ENCODE assay signal across 15 cellular contexts in the genomic region with DNA sequence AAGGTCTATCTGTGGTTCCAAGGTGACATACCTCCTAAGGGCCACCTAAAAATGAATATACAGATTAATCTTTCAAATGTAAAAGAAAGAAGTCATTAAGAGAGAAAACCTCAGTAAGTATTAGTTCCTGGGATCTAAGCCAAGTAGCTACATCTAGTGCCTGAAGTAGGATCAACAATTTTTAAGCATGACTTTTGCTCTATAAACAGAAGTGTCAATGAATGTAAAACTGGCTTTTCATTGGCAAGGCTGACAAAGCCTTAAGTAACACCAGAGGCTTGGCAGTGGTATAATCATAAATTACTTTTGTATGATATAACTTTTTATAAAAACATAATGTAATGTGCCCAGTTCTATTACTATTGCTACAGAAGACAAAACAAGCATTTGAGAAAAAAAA. TPM values are rescaled to one million over a fixed set of nuclear protein-coding genes. Genes with fewer than 3 reads are reported as not detected.
DNase-seq lines count a peak whose midpoint lies in the region; ATAC-seq and TF ChIP-seq lines count a peak whose summit lies in the region.
"Had no signal": no experiment of that assay in that cellular context is flagged by ENCODE, and none has a peak within 500 bp of the region (broad histone marks: within the 10 kb centered on the region; RNA-seq: fewer than 3 reads in every experiment).

No MANE protein-coding gene starts in this region.

- ATAC-seq in left ventricle myocardium superior, result peak; percentile 93
- ATAC-seq in HG03342 (IDR thresholded peaks at IDR 0.05; ENCODE audit: unreplicated experiment), result no peak

- TF ChIP-seq CTCF in esophagus muscularis mucosa (IDR thresholded peaks at IDR 0.05) (no peak), uterus (IDR thresholded peaks at IDR 0.05) (no peak)

- H3K4me1 ChIP-seq in esophagus muscularis mucosa (peaks cover 4 to 18% (median 16%) of the 10 kb centered on the region in 4 donors), uterus (no peaks in the 10 kb centered on the region)

- no peak for TF ChIP-seq EP300 in esophagus muscularis mucosa (IDR thresholded peaks at IDR 0.05)

- H3K27ac ChIP-seq in esophagus muscularis mucosa (replicated peaks in 1 of 4) (peak overlapping the region in 3 of 4 donors; percentile 5 to 52 (median 35)), uterus (no peak overlapping the region)

- H3K4me3 ChIP-seq in esophagus muscularis mucosa, result no peak overlapping the region
- H3K4me3 ChIP-seq in uterus, result no peak overlapping the region

- H3K27me3 ChIP-seq in esophagus muscularis mucosa, result no peaks in the 10 kb centered on the region
- peaks cover 0 to 5% of the 10 kb centered on the region in 2 donors for H3K27me3 ChIP-seq in uterus

- DNase-seq in NCI-H446 treated with DMSO at 0.1 percent for 48 hours (lab: John Stamatoyannopoulos, UW) (peak; percentile 32), NCI-H446 (lab: John Stamatoyannopoulos, UW) (no peak), esophagus muscularis mucosa (ENCODE audit: extremely low spot score) (no peak), left ventricle myocardium superior (no peak), EL (no peak), T-helper 9 cell (no peak), uterus (no peak)
- DNase-seq: C1 segment of cervical spinal cord, DMS 273 treated with DMSO at 0.1 percent for 48 hours, H9, NCI-H1436, NCI-H2081, NCI-H2227 treated with DMSO at 0.1 percent for 48 hours, NCI-H526 treated with DMSO at 0.1 percent for 48 hours had no signal

- no peaks in the 10 kb centered on the region for H3K9me3 ChIP-seq in esophagus muscularis mucosa
- H3K9me3 ChIP-seq in uterus, result no peaks in the 10 kb centered on the region

- H3K36me3 ChIP-seq in esophagus muscularis mucosa, result no peaks in the 10 kb centered on the region
- no peaks in the 10 kb centered on the region for H3K36me3 ChIP-seq in uterus

- TF ChIP-seq POLR2A in esophagus muscularis mucosa (IDR thresholded peaks at IDR 0.05; ENCODE audit: low read depth) (no peak), uterus (IDR thresholded peaks at IDR 0.05) (no peak)

- intact Hi-C loops in esophagus muscularis mucosa (cut with DNase I), result no loop called here
- intact Hi-C loops in left ventricle myocardium superior (cut with micrococcal nuclease), result no loop called here
- intact Hi-C loops in uterus (cut with DNase I; ENCODE audit: low total_unique reads), result no loop called here

RNA-seq across cellular contexts. Expression of gene ACADM, which starts 12.2 kb away (rescaled TPM):
- total RNA-seq in esophagus muscularis mucosa, result 10 to 100 TPM; 50.9 to 71.1 (median 59.7) TPM
- 357 TPM for total RNA-seq in left ventricle myocardium superior
- 100 to 1,000 TPM in 1 of 4 donors, 10 to 100 TPM in 3; 44.0 to 174 (median 65.4) TPM for total RNA-seq in uterus

Comparison
In these comparisons a context has a peak if more than half of its experiments do, and no peak if none do; other contexts are left out.
1. H3K27ac ChIP-seq: peak in esophagus muscularis mucosa (3 of 4); none in uterus (0 of 2).